Comparison of ENCODE assay signal across 8 cellular contexts in the genomic region with DNA sequence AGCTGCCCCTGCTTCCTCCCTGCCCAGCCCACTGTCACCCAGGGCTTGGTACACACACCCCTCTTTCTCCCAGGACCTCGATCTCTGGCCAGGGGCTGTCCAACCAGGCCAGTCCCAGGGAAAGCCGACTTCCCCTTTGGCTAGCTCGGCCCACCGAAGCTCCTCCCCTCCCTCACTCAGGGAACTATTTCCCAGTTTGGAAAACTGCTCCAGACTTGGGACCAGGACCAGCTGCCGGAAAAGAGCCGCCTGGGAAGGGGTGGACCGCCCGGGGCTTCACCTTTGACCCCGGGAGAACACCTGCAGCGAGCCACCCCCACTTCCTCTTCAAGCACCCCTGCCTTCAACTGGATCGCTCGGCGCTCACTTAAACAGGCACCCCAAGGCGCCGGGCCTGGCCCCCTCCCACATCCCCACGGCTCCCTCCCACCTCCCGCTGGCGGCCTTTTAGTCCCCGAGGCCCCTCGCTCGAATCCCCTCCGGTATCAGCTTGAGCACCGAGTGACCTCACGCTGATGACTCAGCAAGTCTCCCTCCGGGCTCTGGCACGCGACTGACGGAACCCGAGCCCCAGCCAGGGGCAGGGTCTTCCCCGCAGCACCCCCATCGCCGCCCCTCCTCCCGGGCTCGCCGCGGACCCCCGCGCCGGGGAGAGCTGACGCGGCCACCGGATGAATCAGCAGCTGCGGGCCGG. TPM values are rescaled to one million over a fixed set of nuclear protein-coding genes. Genes with fewer than 3 reads are reported as not detected.
A peak's percentile ranks its signal among the peaks of the same experiment; 100 is the strongest.
DNase-seq lines count a peak whose midpoint lies in the region; ATAC-seq, FAIRE-seq and TF ChIP-seq lines count a peak whose summit lies in the region.

No MANE protein-coding gene starts in this region.

- H3K9me3 ChIP-seq in IMR-90 (ENCODE audit: control insufficient read depth, insufficient read depth, low read length) (no peaks in the 10 kb centered on the region), T-helper 17 cell (ENCODE audit: control insufficient read depth, low read length, poor library complexity, severe bottlenecking) (no peaks in the 10 kb centered on the region)

- no TSS peak for BruUV-seq in IMR-90 (replicated peaks; lab: Mats Ljungman, UMichigan)

- H3K4me1 ChIP-seq in IMR-90 (ENCODE audit: control insufficient read depth, insufficient read depth, low read length), result peaks cover 34% of the 10 kb centered on the region

- peak overlapping the region; percentile 88 for H3K4me3 Mint-ChIP-seq in T-helper 17 cell

- dilution Hi-C loops in IMR-90 (cut with HindIII; ENCODE audit: low sequenced_read_pairs, unreplicated experiment), result no loop called here

- peak overlapping the region; percentile 89 for H3K23ac ChIP-seq in IMR-90 (ENCODE audit: low read depth, low read length)

- H2BK20ac ChIP-seq in IMR-90 (ENCODE audit: low read depth, low read length), result no peak overlapping the region

- peak overlapping the region; percentile 37; the same call in 1 of the 2 replicates for H2BK120ac ChIP-seq in IMR-90 (ENCODE audit: low read depth, low read length)

- peaks cover 47% of the 10 kb centered on the region for H4K20me1 ChIP-seq in IMR-90 (ENCODE audit: insufficient read depth, low read length)

- H3K4ac ChIP-seq in IMR-90 (ENCODE audit: low read depth, low read length), result peak overlapping the region; percentile 92

- peak; percentile 8 for FAIRE-seq in GM19239 (lab: Jason Lieb, UNC)

- peak; percentile 85 for DNase-seq in AG20443 (ENCODE audit: low spot score)
- peak; percentile 79 for DNase-seq in GM19239 (ENCODE audit: insufficient read length, low spot score)
- peak; percentile 79 for DNase-seq in IMR-90
- DNase-seq in T-helper 17 cell, result peak; percentile 29 to 50 (median 35)
- DNase-seq in astrocyte of the cerebellum (ENCODE audit: low read depth), result peak; percentile 38
- DNase-seq in hepatic stellate cell (ENCODE audit: low spot score), result peak; percentile 92
- DNase-seq in sciatic nerve (ENCODE audit: low spot score), result peak; percentile 86
- DNase-seq in KG1 (lab: John Stamatoyannopoulos, UW), result no peak

- CTCF ChIA-PET in IMR-90 (lab: Yijun Ruan, JAX), result no interaction called here

- intact Hi-C loops in IMR-90 (cut with micrococcal nuclease) (no loop called here), sciatic nerve (cut with DNase I) (no loop called here)

- H3K36me3 Mint-ChIP-seq in T-helper 17 cell (ENCODE audit: low read depth), result no peaks in the 10 kb centered on the region

- H3K27ac Mint-ChIP-seq in T-helper 17 cell, result peak overlapping the region; percentile 93

- H2BK15ac ChIP-seq in IMR-90 (ENCODE audit: low read depth, low read length), result no peak overlapping the region; the same call in 2 of the 3 replicates

- H3K4me2 ChIP-seq in IMR-90 (ENCODE audit: low read depth, low read length), result peak overlapping the region; percentile 89

- ATAC-seq in IMR-90 (ENCODE audit: low read depth), result peak; percentile 69
- peak; percentile 43 for ATAC-seq in T-helper 17 cell
- peak; percentile 66 for ATAC-seq in sciatic nerve

- H3K9ac ChIP-seq in IMR-90 (ENCODE audit: low read depth, low read length), result peak overlapping the region; percentile 66

- peak; percentile 71; the same call in 1 of the 2 replicates for TF ChIP-seq POLR2A in IMR-90 (IDR thresholded peaks at IDR 0.05; ENCODE audit: low read depth, low read length)

- H3K27me3 ChIP-seq in IMR-90 (ENCODE audit: control insufficient read depth, insufficient read depth, low read length), result no peaks in the 10 kb centered on the region

- H3K27ac ChIP-seq in IMR-90 (ENCODE audit: insufficient read depth, low read length), result peak overlapping the region; percentile 79

- no peak overlapping the region; the same call in 1 of the 2 replicates for H3K18ac ChIP-seq in IMR-90 (ENCODE audit: low read depth, low read length)

- peaks cover 20% of the 10 kb centered on the region for H3K4me1 Mint-ChIP-seq in T-helper 17 cell

- H3K27me3 Mint-ChIP-seq in T-helper 17 cell, result peaks cover 9% of the 10 kb centered on the region

- peak overlapping the region; percentile 64 for H3K14ac ChIP-seq in IMR-90 (replicated peaks; ENCODE audit: low read depth, low read length)

- H4K8ac ChIP-seq in IMR-90 (ENCODE audit: low read depth in 2 of 2, low read length in 2 of 2), result peak overlapping the region in 1 of 2 experiments; percentile 73; a peak in 2 of 4 replicates

- H3K56ac ChIP-seq in IMR-90 (ENCODE audit: extremely low read depth, insufficient read depth, low read length), result peak overlapping the region; percentile 41; the same call in 1 of the 2 replicates

- H3K79me1 ChIP-seq in IMR-90 (ENCODE audit: low read depth in 1 of 2, low read length in 2 of 2), result peaks cover 17 to 53% of the 10 kb centered on the region in 2 experiments; a peak in 3 of 4 replicates

- H2AK9ac ChIP-seq in IMR-90 (replicated peaks; ENCODE audit: low read depth, low read length, poor library complexity), result peak overlapping the region; percentile 99

- peak overlapping the region; percentile 71 for H2BK5ac ChIP-seq in IMR-90 (ENCODE audit: low read depth, low read length, poor library complexity, severe bottlenecking)

- in situ Hi-C loops in IMR-90 (cut with MboI; ENCODE audit: low sequenced_read_pairs) (no loop called here), astrocyte of the cerebellum (cut with HindIII; ENCODE audit: low sequenced_read_pairs) (no loop called here)

- POLR2A ChIA-PET in IMR-90 (lab: Charles Lee; ENCODE audit: unreplicated experiment), result no interaction called here

- H2AFZ ChIP-seq in IMR-90 (replicated peaks; ENCODE audit: low read length, poor library complexity), result peak overlapping the region; percentile 71

- H2AK5ac ChIP-seq in IMR-90 (ENCODE audit: low read depth, low read length), result peak overlapping the region; percentile 97

- peaks cover 9% of the 10 kb centered on the region; the same call in 1 of the 2 replicates for H3K36me3 ChIP-seq in IMR-90 (ENCODE audit: control insufficient read depth, insufficient read depth, low read length)

- peaks cover 17% of the 10 kb centered on the region for H3K9me1 ChIP-seq in IMR-90 (ENCODE audit: insufficient read depth, low read length)

- TF ChIP-seq RAD21 in IMR-90 (IDR thresholded peaks at IDR 0.05; ENCODE audit: low read length), result no peak

- H4K91ac ChIP-seq in IMR-90 (ENCODE audit: insufficient read depth, low read depth, low read length), result peak overlapping the region; percentile 77

- 0% methylated on average over 11 of the region's 44 CpGs; no CpG with 5 or more reads in 1 of the 2 experiments for WGBS in IMR-90 (ENCODE audit: extremely low coverage in 2 of 2, insufficient read length in 1 of 2), 2 experiments

- 0 out of 2 replicates have a peak overlapping the region, but pooled peaks have one; percentile 21 for H4K5ac ChIP-seq in IMR-90 (ENCODE audit: low read depth, low read length)

- H3K4me3 ChIP-seq in IMR-90 (ENCODE audit: insufficient read depth, low read depth, low read length), result peak overlapping the region; percentile 65
- H3K4me3 ChIP-seq in astrocyte of the cerebellum (ENCODE audit: low read depth, low read length), result peak overlapping the region; percentile 79

- TF ChIP-seq CTCF in IMR-90 (conservative IDR thresholded peaks at IDR 0.05; ENCODE audit: low read depth, low read length) (no peak), astrocyte of the cerebellum (IDR thresholded peaks at IDR 0.05; ENCODE audit: low read depth, low read length, missing control alignments) (no peak)

TF ChIP-seq in IMR-90, 13 proteins besides CTCF, POLR2A, EP300 and RAD21:
- TF ChIP-seq RCOR1 (IDR thresholded peaks at IDR 0.05; ENCODE audit: insufficient replicate concordance, low read length) (no peak), BHLHE40 (IDR thresholded peaks at IDR 0.05; ENCODE audit: low read depth, low read length) (peak; percentile 84), CHD1 (IDR thresholded peaks at IDR 0.05; ENCODE audit: low read depth, low read length) (peak; percentile 48; the same call in 1 of the 2 replicates), NFE2L2 (IDR thresholded peaks at IDR 0.05; ENCODE audit: low read depth, low read length) (peak; percentile 83), MAZ (IDR thresholded peaks at IDR 0.05; ENCODE audit: borderline replicate concordance, low read depth, low read length) (peak; percentile 13; the same call in 1 of the 2 replicates), MAFK (IDR thresholded peaks at IDR 0.05; ENCODE audit: low read depth, low read length) (peak; percentile 86), FOS (IDR thresholded peaks at IDR 0.05; ENCODE audit: low read depth, low read length) (peak; percentile 72), MXI1 (IDR thresholded peaks at IDR 0.05; ENCODE audit: borderline replicate concordance, low read depth, low read length) (peak; percentile 41; the same call in 1 of the 2 replicates), RFX5 (IDR thresholded peaks at IDR 0.05; ENCODE audit: low read depth, low read length) (no peak), CEBPB (IDR thresholded peaks at IDR 0.05; ENCODE audit: low read depth, low read length) (no peak)

RNA-seq across cellular contexts. Expression of gene MAFG, which starts 0.9 kb away (rescaled TPM):
- total RNA-seq in IMR-90 (2012; rRNA removed) (6.1 and 6.4 TPM in 2 replicates), T-helper 17 cell (10 to 100 TPM; 15.4 to 23.0 TPM), sciatic nerve (27.8 TPM)
- 14.3 and 15.4 TPM in 2 replicates for polyA plus RNA-seq in IMR-90 (2012; rRNA removed)
- 12.4 and 15.1 TPM in 2 replicates for polyA plus RNA-seq in IMR-90 (2012; cell fraction: cytosol; rRNA removed)
- polyA plus RNA-seq in IMR-90 (2012; cell fraction: nucleus; rRNA removed; ENCODE audit: low replicate concordance), result 82.7 and 90.6 TPM in 2 replicates

RNA-seq across cellular contexts. Expression of gene SIRT7, which starts 8.6 kb away (rescaled TPM):
- total RNA-seq in IMR-90 (2012; rRNA removed) (13.9 and 14.5 TPM in 2 replicates), T-helper 17 cell (10 to 100 TPM; 48.9 to 58.2 TPM), sciatic nerve (17.7 TPM)
- polyA plus RNA-seq in IMR-90 (2012; rRNA removed), result 19.8 and 20.5 TPM in 2 replicates
- 8.3 and 10.9 TPM in 2 replicates for polyA plus RNA-seq in IMR-90 (2012; cell fraction: cytosol; rRNA removed)
- polyA plus RNA-seq in IMR-90 (2012; cell fraction: nucleus; rRNA removed; ENCODE audit: low replicate concordance), result 74.8 and 246 TPM in 2 replicates

RNA-seq across cellular contexts. Expression of gene PYCR1, which starts 10.5 kb away (rescaled TPM):
- total RNA-seq in IMR-90 (2012; rRNA removed) (95.0 and 115 TPM in 2 replicates), T-helper 17 cell (1 to 10 TPM in 1 of 2 donors, under 1 TPM in 1; 0.72 to 1.9 TPM), sciatic nerve (8.0 TPM)
- polyA plus RNA-seq in IMR-90 (2012; rRNA removed), result 177 and 181 TPM in 2 replicates
- polyA plus RNA-seq in IMR-90 (2012; cell fraction: cytosol; rRNA removed), result 73.1 and 242 TPM in 2 replicates
- polyA plus RNA-seq in IMR-90 (2012; cell fraction: nucleus; rRNA removed; ENCODE audit: low replicate concordance), result 94.9 and 231 TPM in 2 replicates

RNA-seq across cellular contexts. Expression of gene PCYT2, which starts 15.4 kb away (rescaled TPM):
- total RNA-seq in IMR-90 (2012; rRNA removed) (31.9 and 37.3 TPM in 2 replicates), T-helper 17 cell (10 to 100 TPM; 21.6 to 26.0 TPM), sciatic nerve (34.1 TPM)
- 38.5 and 43.0 TPM in 2 replicates for polyA plus RNA-seq in IMR-90 (2012; rRNA removed)
- 21.7 and 31.1 TPM in 2 replicates for polyA plus RNA-seq in IMR-90 (2012; cell fraction: cytosol; rRNA removed)
- polyA plus RNA-seq in IMR-90 (2012; cell fraction: nucleus; rRNA removed; ENCODE audit: low replicate concordance), result 47.8 and 104 TPM in 2 replicates

RNA-seq across cellular contexts. Expression of gene MYADML2, which starts 20.4 kb away (rescaled TPM):
- total RNA-seq in IMR-90 (2012; rRNA removed) (not detected in 2 replicates), T-helper 17 cell (not detected), sciatic nerve (not detected)
- not detected in 2 replicates for polyA plus RNA-seq in IMR-90 (2012; rRNA removed)
- not detected in 2 replicates for polyA plus RNA-seq in IMR-90 (2012; cell fraction: cytosol; rRNA removed)
- polyA plus RNA-seq in IMR-90 (2012; cell fraction: nucleus; rRNA removed; ENCODE audit: low replicate concordance), result not detected in 2 replicates

Comparison
In these comparisons a context has a peak if more than half of its experiments do, and no peak if none do; other contexts are left out.
1. RNA of gene PYCR1, which starts 10.5 kb away (total RNA-seq): 95.0 to 115 TPM in IMR-90; 8.0 TPM in sciatic nerve (single experiment) and 0.72 to 1.9 TPM in T-helper 17 cell; every median in the first group is over 10 times any median in the second.
2. Peak in every context shown above with its lines, with median percentiles within 50 percentile points of each other: ATAC-seq.